1 cellular context compared by ENCODE assay signal in the genomic region with DNA sequence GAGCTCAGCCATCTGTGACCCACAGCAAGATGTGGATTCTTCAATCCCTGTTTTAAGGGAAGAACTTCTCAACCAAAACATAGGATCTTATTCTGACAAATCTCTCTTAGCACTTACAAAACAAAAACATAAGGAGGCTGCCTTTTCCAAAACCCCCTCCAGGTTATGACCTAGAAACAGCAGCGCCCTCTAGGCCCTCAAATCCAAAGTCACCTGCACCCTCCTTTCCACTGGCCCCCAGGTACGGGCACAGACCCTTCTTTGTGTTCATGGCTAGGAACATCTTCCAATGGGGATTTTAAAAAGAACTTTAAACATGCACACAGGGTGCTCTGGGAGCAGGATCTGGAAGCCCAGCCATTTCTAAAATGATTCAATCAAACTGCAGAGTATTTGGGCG.
TF ChIP-seq lines count a peak whose summit lies in the region.

No MANE protein-coding gene starts in this region.

TF ChIP-seq in Ishikawa, 13 proteins besides CTCF, POLR2A, EP300 and RAD21 (continued from another document):
- TF ChIP-seq, protein P1, sequence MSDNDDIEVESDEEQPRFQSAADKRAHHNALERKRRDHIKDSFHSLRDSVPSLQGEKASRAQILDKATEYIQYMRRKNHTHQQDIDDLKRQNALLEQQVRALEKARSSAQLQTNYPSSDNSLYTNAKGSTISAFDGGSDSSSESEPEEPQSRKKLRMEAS (IDR thresholded peaks at IDR 0.05): no peak
- TF ChIP-seq EGR1 (IDR thresholded peaks at IDR 0.05) (no peak), NFIC (IDR thresholded peaks at IDR 0.05) (no peak), TCF12 (IDR thresholded peaks at IDR 0.05; ENCODE audit: low read depth) (no peak), TEAD4 (IDR thresholded peaks at IDR 0.05) (no peak), CREB1 (IDR thresholded peaks at IDR 0.05; ENCODE audit: low read depth) (no peak), FOXM1 (IDR thresholded peaks at IDR 0.05; ENCODE audit: borderline replicate concordance, low read depth) (no peak)
